Comparison of ENCODE assay signal across 12 cellular contexts in the genomic region with DNA sequence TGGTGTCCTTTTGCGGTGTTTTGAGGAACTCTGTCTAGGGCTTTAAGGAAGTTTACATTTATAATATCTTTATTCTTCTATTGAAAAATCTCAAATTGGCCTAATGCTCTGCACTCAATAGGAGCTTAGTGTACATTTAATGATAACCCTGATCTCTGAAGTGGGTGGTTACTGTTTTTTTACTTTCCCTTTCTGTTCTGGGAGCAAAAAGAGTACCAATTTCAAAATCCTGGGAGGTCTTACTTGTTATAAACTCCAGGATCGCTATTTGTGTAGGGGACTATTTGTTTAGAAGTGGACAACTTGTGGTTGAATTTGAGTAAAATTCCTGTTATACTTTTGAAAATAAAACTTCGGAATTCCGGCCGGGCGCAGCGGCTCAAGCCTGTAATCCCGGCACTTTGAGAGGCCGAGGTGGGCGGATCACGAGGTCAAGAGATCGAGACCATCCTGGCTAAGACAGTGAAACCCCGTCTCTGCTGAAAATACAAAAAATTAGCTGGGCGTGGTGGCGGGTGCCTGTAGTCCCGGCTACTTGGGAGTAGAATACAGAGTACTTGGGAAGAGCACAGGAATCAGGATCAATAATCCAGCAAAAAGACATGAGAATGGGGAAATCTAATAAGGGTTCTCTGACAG. TPM values are rescaled to one million over a fixed set of nuclear protein-coding genes. Genes with fewer than 3 reads are reported as not detected.
DNase-seq lines count a peak whose midpoint lies in the region; ATAC-seq and TF ChIP-seq lines count a peak whose summit lies in the region.
"Had no signal": no experiment of that assay in that cellular context is flagged by ENCODE, and none has a peak within 500 bp of the region (broad histone marks: within the 10 kb centered on the region; RNA-seq: fewer than 3 reads in every experiment).

No MANE protein-coding gene starts in this region.

- no peak overlapping the region; a peak in 1 of 22 replicates for H3K27ac ChIP-seq in BLaER1 treated with 17β-estradiol and CSF1 and Interleukin-3, amounts not matched to agents 10 nM and 100 nM
- no peak overlapping the region for H3K27ac ChIP-seq in left lung
- H3K27ac ChIP-seq: parathyroid adenoma had no signal

- DNase-seq in mesothelial cell of epicardium (ENCODE audit: low spot score in 2 of 2, unreplicated experiment in 2 of 2) (no peak), left lung (no peak), WTC11 (ENCODE audit: low spot score) (no peak)

- H3K9ac ChIP-seq in BLaER1 treated with 17β-estradiol and CSF1 and Interleukin-3, amounts not matched to agents 10 nM and 100 nM, result peak overlapping the region in 1 of 11 experiments; percentile 13; a peak in 1 of 22 replicates
- H3K9ac ChIP-seq: parathyroid adenoma had no signal

- peak overlapping the region; percentile 43 for H3K4me3 Mint-ChIP-seq in activated T-helper 17 cell treated with anti-CD3 and anti-CD28 coated beads, Interleukin-2, amount 50 U/mL, for 72 hours
- no peak overlapping the region for H3K4me3 Mint-ChIP-seq in mesothelial cell of epicardium
- no peak overlapping the region for H3K4me3 Mint-ChIP-seq in WTC11

- no peaks in the 10 kb centered on the region for H3K9me3 ChIP-seq in BLaER1 treated with 17β-estradiol and CSF1 and Interleukin-3, amounts not matched to agents 10 nM and 100 nM (replicated peaks in 1 of 11)
- no peaks in the 10 kb centered on the region for H3K9me3 ChIP-seq in left lung

- peak overlapping the region; percentile 43 to 83 (median 55) for H3K4me2 ChIP-seq in BLaER1 treated with 17β-estradiol and CSF1 and Interleukin-3, amounts not matched to agents 10 nM and 100 nM
- H3K4me2 ChIP-seq: smooth muscle cell had no signal

- no peaks in the 10 kb centered on the region for H4K20me1 ChIP-seq in BLaER1 treated with 17β-estradiol and CSF1 and Interleukin-3, amounts not matched to agents 10 nM and 100 nM

- POLR2A ChIA-PET in WTC11 (lab: Charles Lee), result no interaction called here

- H3K36me3 ChIP-seq in BLaER1 treated with 17β-estradiol and CSF1 and Interleukin-3, amounts not matched to agents 10 nM and 100 nM, result no peaks in the 10 kb centered on the region
- no peaks in the 10 kb centered on the region for H3K36me3 ChIP-seq in left lung

- CTCF ChIA-PET in WTC11 (lab: Charles Lee), result interaction anchor here (1.0 kb wide), 1 partner anchor 155 kb away, joined by 3 read pairs; no protein-coding TSS in a partner anchor

- peaks cover 8% of the 10 kb centered on the region for H3K4me1 Mint-ChIP-seq in activated T-helper 17 cell treated with anti-CD3 and anti-CD28 coated beads, Interleukin-2, amount 50 U/mL, for 72 hours
- H3K4me1 Mint-ChIP-seq in mesothelial cell of epicardium, result peaks cover 43% of the 10 kb centered on the region
- H3K4me1 Mint-ChIP-seq in WTC11, result peaks cover 13% of the 10 kb centered on the region

- no peaks in the 10 kb centered on the region for H3K36me3 Mint-ChIP-seq in activated T-helper 17 cell treated with anti-CD3 and anti-CD28 coated beads, Interleukin-2, amount 50 U/mL, for 72 hours (ENCODE audit: low read depth)
- no peaks in the 10 kb centered on the region for H3K36me3 Mint-ChIP-seq in mesothelial cell of epicardium
- H3K36me3 Mint-ChIP-seq in WTC11, result no peaks in the 10 kb centered on the region

- no peak overlapping the region for H3K4me3 ChIP-seq in BLaER1 treated with 17β-estradiol and CSF1 and Interleukin-3, amounts not matched to agents 10 nM and 100 nM
- H3K4me3 ChIP-seq in GM08714 (ENCODE audit: low read length) (peak overlapping the region; percentile 77; the same call in 1 of the 2 replicates), left lung (no peak overlapping the region)
- H3K4me3 ChIP-seq: smooth muscle cell had no signal

- no peaks in the 10 kb centered on the region for H3K27me3 ChIP-seq in BLaER1 treated with 17β-estradiol and CSF1 and Interleukin-3, amounts not matched to agents 10 nM and 100 nM
- no peaks in the 10 kb centered on the region for H3K27me3 ChIP-seq in left lung

- peaks cover 19% of the 10 kb centered on the region for H3K27me3 Mint-ChIP-seq in activated T-helper 17 cell treated with anti-CD3 and anti-CD28 coated beads, Interleukin-2, amount 50 U/mL, for 72 hours
- H3K27me3 Mint-ChIP-seq in mesothelial cell of epicardium (ENCODE audit: low read depth), result no peaks in the 10 kb centered on the region
- no peaks in the 10 kb centered on the region for H3K27me3 Mint-ChIP-seq in WTC11 (ENCODE audit: low read depth)

- H3K4me1 ChIP-seq in BLaER1 treated with 17β-estradiol and CSF1 and Interleukin-3, amounts not matched to agents 10 nM and 100 nM, result peaks cover 10 to 41% (median 14%) of the 10 kb centered on the region in 10 experiments; a peak in 18 of 20 replicates
- peaks cover 0 to 15% of the 10 kb centered on the region in 2 donors for H3K4me1 ChIP-seq in left lung
- H3K4me1 ChIP-seq: parathyroid adenoma had no signal

- H3K9me3 Mint-ChIP-seq in activated T-helper 17 cell treated with anti-CD3 and anti-CD28 coated beads, Interleukin-2, amount 50 U/mL, for 72 hours, result no peaks in the 10 kb centered on the region
- H3K9me3 Mint-ChIP-seq in mesothelial cell of epicardium, result no peaks in the 10 kb centered on the region
- no peaks in the 10 kb centered on the region for H3K9me3 Mint-ChIP-seq in WTC11

- no peak for TF ChIP-seq CTCF in mesothelial cell of epicardium (IDR thresholded peaks at IDR 0.05; ENCODE audit: unreplicated experiment)
- TF ChIP-seq CTCF in left lung (IDR thresholded peaks at IDR 0.05), result no peak
- no peak for TF ChIP-seq CTCF in WTC11 (IDR thresholded peaks at IDR 0.05)

- ATAC-seq in activated T-helper 17 cell treated with anti-CD3 and anti-CD28 coated beads, Interleukin-2, amount 50 U/mL, for 72 hours (replicated peaks), result no peak
- ATAC-seq in GM21786 (IDR thresholded peaks at IDR 0.05; ENCODE audit: unreplicated experiment) (no peak), GM18867 (IDR thresholded peaks at IDR 0.05; ENCODE audit: unreplicated experiment) (no peak), left lung (no peak), WTC11 (no peak)

- peak overlapping the region; percentile 25 for H3K27ac Mint-ChIP-seq in activated T-helper 17 cell treated with anti-CD3 and anti-CD28 coated beads, Interleukin-2, amount 50 U/mL, for 72 hours
- peak overlapping the region; percentile 53 for H3K27ac Mint-ChIP-seq in mesothelial cell of epicardium
- H3K27ac Mint-ChIP-seq in WTC11, result no peak overlapping the region

- intact Hi-C loops in left lung (cut with DNase I), result loop anchor here in 1 of 2 donors (10.0 kb wide), 1 partner anchor 315 kb away; no protein-coding TSS in a partner anchor

TF ChIP-seq in WTC11, 78 proteins besides CTCF, POLR2A, EP300 and RAD21 (continues in another document):
- TF ChIP-seq GTF2I (CRISPR knock-in tag; conservative IDR thresholded peaks at IDR 0.05), result no peak
- TF ChIP-seq, protein P1, sequence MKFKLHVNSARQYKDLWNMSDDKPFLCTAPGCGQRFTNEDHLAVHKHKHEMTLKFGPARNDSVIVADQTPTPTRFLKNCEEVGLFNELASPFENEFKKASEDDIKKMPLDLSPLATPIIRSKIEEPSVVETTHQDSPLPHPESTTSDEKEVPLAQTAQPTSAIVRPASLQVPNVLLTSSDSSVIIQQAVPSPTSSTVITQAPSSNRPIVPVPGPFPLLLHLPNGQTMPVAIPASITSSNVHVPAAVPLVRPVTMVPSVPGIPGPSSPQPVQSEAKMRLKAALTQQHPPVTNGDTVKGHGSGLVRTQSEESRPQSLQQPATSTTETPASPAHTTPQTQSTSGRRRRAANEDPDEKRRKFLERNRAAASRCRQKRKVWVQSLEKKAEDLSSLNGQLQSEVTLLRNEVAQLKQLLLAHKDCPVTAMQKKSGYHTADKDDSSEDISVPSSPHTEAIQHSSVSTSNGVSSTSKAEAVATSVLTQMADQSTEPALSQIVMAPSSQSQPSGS (CRISPR knock-in tag; IDR thresholded peaks at IDR 0.05; ENCODE audit: borderline replicate concordance, low read depth), result no peak
- no peak for TF ChIP-seq ZNF423 (CRISPR knock-in tag; IDR thresholded peaks at IDR 0.05)

RNA-seq across cellular contexts. Expression of a gene that starts 1.1 kb away (rescaled TPM):
- 1 to 10 TPM in 1 of 2 donors, under 1 TPM in 1; 0.58 to 2.1 TPM for total RNA-seq in activated T-helper 17 cell treated with anti-CD3 and anti-CD28 coated beads, Interleukin-2, amount 50 U/mL, for 72 hours
- total RNA-seq in mesothelial cell of epicardium (0.47 to 0.78 TPM in 2 of 3 replicates, not detected in the other), left lung (1 to 10 TPM; 4.3 to 6.4 TPM), WTC11 (2021) (0.26 to 0.30 TPM in 2 of 3 replicates, not detected in the other)
- total RNA-seq: glomerular endothelial cell, RPMI7951 had no signal

RNA-seq across cellular contexts. Expression of a gene that starts 14.3 kb away (rescaled TPM):
- not detected for total RNA-seq in activated T-helper 17 cell treated with anti-CD3 and anti-CD28 coated beads, Interleukin-2, amount 50 U/mL, for 72 hours
- 0.09 to 0.20 TPM (median 0.16 TPM) in 3 replicates for total RNA-seq in mesothelial cell of epicardium
- total RNA-seq in left lung, result 10 to 100 TPM; 22.2 to 32.1 TPM
- total RNA-seq in WTC11 (2021), result 0.23 to 0.39 TPM (median 0.30 TPM) in 3 replicates
- total RNA-seq: glomerular endothelial cell, RPMI7951, smooth muscle cell had no signal

RNA-seq across cellular contexts. Expression of a gene that starts 36.7 kb away (rescaled TPM):
- 1 to 10 TPM in 1 of 2 donors, under 1 TPM in 1; 0.85 to 1.3 TPM for total RNA-seq in activated T-helper 17 cell treated with anti-CD3 and anti-CD28 coated beads, Interleukin-2, amount 50 U/mL, for 72 hours
- total RNA-seq in mesothelial cell of epicardium, result 12.5 to 13.6 TPM (median 12.7 TPM) in 3 replicates
- 10 to 100 TPM; 52.6 to 63.8 TPM for total RNA-seq in left lung
- 16.8 to 21.0 TPM (median 20.9 TPM) in 3 replicates for total RNA-seq in WTC11 (2021)

RNA-seq across cellular contexts. Expression of a gene that starts 38.7 kb away (rescaled TPM):
- total RNA-seq in activated T-helper 17 cell treated with anti-CD3 and anti-CD28 coated beads, Interleukin-2, amount 50 U/mL, for 72 hours, result 1 to 10 TPM; 6.7 to 7.1 TPM
- total RNA-seq in mesothelial cell of epicardium, result 9.6 to 10.3 TPM (median 10.1 TPM) in 3 replicates
- 1 to 10 TPM; 7.3 to 9.9 TPM for total RNA-seq in left lung
- 9.8 to 12.0 TPM (median 10.2 TPM) in 3 replicates for total RNA-seq in WTC11 (2021)

RNA-seq across cellular contexts. Expression of a gene that starts 57.2 kb away (rescaled TPM):
- not detected for total RNA-seq in activated T-helper 17 cell treated with anti-CD3 and anti-CD28 coated beads, Interleukin-2, amount 50 U/mL, for 72 hours
- total RNA-seq in mesothelial cell of epicardium (0.44 to 0.67 TPM (median 0.57 TPM) in 3 replicates), left lung (100 to 1,000 TPM; 101 to 212 TPM), WTC11 (2021) (2.3 to 2.7 TPM (median 2.4 TPM) in 3 replicates)
- total RNA-seq: glomerular endothelial cell had no signal

Comparison
In these comparisons a context has a peak if more than half of its experiments do, and no peak if none do; other contexts are left out.
1. RNA of a gene that starts 14.3 kb away (total RNA-seq): 22.2 to 32.1 TPM in left lung; 0.23 to 0.39 TPM in WTC11, 0.09 to 0.20 TPM in mesothelial cell of epicardium and not detected in activated T-helper 17 cell treated with anti-CD3 and anti-CD28 coated beads, Interleukin-2, amount 50 U/mL, for 72 hours; every median in the first group is over 10 times any median in the second.